ENCODE assay signal across 21 cellular contexts in the genomic region with DNA sequence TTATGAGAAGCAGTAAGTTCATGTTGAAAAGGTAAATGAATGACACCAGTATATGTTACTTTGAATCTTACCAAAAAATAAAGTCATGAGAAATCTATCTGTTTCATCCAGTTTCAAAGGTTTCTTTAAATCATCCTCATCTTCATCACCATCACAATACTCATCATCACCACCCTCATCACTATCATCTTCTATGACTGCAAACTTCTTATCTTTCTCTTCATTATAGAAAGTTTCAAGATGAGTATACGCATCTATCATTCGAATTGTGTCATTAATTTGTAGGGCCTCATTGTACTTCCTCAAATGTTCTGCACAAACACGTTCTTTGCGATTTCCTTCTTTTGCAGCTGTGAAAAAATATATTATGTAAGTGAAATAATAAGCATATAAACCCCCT.
"Had no signal": no experiment of that assay in that cellular context is flagged by ENCODE, and none has a peak within 500 bp of the region (broad histone marks: within the 10 kb centered on the region; RNA-seq: fewer than 3 reads in every experiment).

No MANE protein-coding gene starts in this region.

- H3K4me3 Mint-ChIP-seq: naive B cell; nephron; stimulated activated memory B cell treated with anti-CD40 and anti-IgM and Interleukin-4, amounts not matched to agents 10 μg/mL and 1 μg/mL and 100 μg/mL, for 72 hours; stimulated activated naive CD8-positive, alpha-beta T cell treated with anti-CD3 and anti-CD28 coated beads, Interleukin-15, amount 100 ng/mL, for 72 hours had no signal

- H3K9me3 Mint-ChIP-seq: naive B cell; nephron; stimulated activated memory B cell treated with anti-CD40 and anti-IgM and Interleukin-4, amounts not matched to agents 10 μg/mL and 1 μg/mL and 100 μg/mL, for 72 hours; stimulated activated naive CD8-positive, alpha-beta T cell treated with anti-CD3 and anti-CD28 coated beads, Interleukin-15, amount 100 ng/mL, for 72 hours had no signal

- DNase-seq: effector memory CD4-positive, alpha-beta T cell; gastrocnemius medialis; heart right ventricle; hypothalamus; kidney glomerular epithelial cell; mesendoderm; naive B cell; psoas muscle; retina; spleen; stimulated activated CD4-positive, alpha-beta T cell treated with anti-CD3 and anti-CD28 coated beads, Interleukin-15, amount 100 ng/mL, for 24 hours; stimulated activated CD4-positive, alpha-beta T cell treated with anti-CD3 and anti-CD28 coated beads, Interleukin-1b, Interleukin-23, amount 100 ng/mL, for 48 hours; stimulated activated CD4-positive, alpha-beta T cell treated with anti-CD3 and anti-CD28 coated beads, Interleukin-4, amount 100 ng/mL, for 24 hours; stimulated activated naive CD8-positive, alpha-beta T cell treated with anti-CD3 and anti-CD28 coated beads, Interleukin-15, amount 100 ng/mL, for 72 hours; testis; upper lobe of right lung had no signal

- H3K27ac Mint-ChIP-seq: nephron; stimulated activated memory B cell treated with anti-CD40 and anti-IgM and Interleukin-4, amounts not matched to agents 10 μg/mL and 1 μg/mL and 100 μg/mL, for 72 hours had no signal

- ATAC-seq: esophagus mucosa; gastrocnemius medialis; heart right ventricle; psoas muscle; sciatic nerve; stimulated activated memory B cell treated with anti-CD40 and anti-IgM and Interleukin-4, amounts not matched to agents 10 μg/mL and 1 μg/mL and 100 μg/mL, for 72 hours; stimulated activated naive CD8-positive, alpha-beta T cell treated with anti-CD3 and anti-CD28 coated beads, Interleukin-15, amount 100 ng/mL, for 72 hours; upper lobe of right lung had no signal

- H3K4me1 Mint-ChIP-seq: nephron; stimulated activated naive CD8-positive, alpha-beta T cell treated with anti-CD3 and anti-CD28 coated beads, Interleukin-15, amount 100 ng/mL, for 72 hours had no signal

- H3K27me3 Mint-ChIP-seq: naive B cell; stimulated activated memory B cell treated with anti-CD40 and anti-IgM and Interleukin-4, amounts not matched to agents 10 μg/mL and 1 μg/mL and 100 μg/mL, for 72 hours; stimulated activated naive CD8-positive, alpha-beta T cell treated with anti-CD3 and anti-CD28 coated beads, Interleukin-15, amount 100 ng/mL, for 72 hours had no signal

- FAIRE-seq: endometrium had no signal
